1 cellular context compared by ENCODE assay signal in genomic region chr11:88799749-88800500, GRCh38.
TF ChIP-seq lines count a peak whose summit lies in the region.

No MANE protein-coding gene starts in this region.

TF ChIP-seq in GM23338, 12 proteins besides CTCF, POLR2A, EP300 and RAD21 (continued from another document):
- TF ChIP-seq REST (IDR thresholded peaks at IDR 0.05; ENCODE audit: unreplicated experiment), result no peak
- TF ChIP-seq STAT1 (IDR thresholded peaks at IDR 0.05; ENCODE audit: unreplicated experiment), result no peak
TF ChIP-seq in GM23338: peak in this region for 0.
